34 cellular contexts compared by ENCODE assay signal in genomic region chr12:90423965-90424364, GRCh38.
"Had no signal": no experiment of that assay in that cellular context is flagged by ENCODE, and none has a peak within 500 bp of the region (broad histone marks: within the 10 kb centered on the region; RNA-seq: fewer than 3 reads in every experiment).

No MANE protein-coding gene starts in this region.

- H3K4me3 ChIP-seq: adrenal gland, ascending aorta, body of pancreas, breast epithelium, cardiac muscle cell had no signal

- H3K36me3 ChIP-seq: adrenal gland, ascending aorta, brain microvascular endothelial cell, cardiac muscle cell had no signal

- H3K4me1 ChIP-seq: adrenal gland, ascending aorta, body of pancreas, breast epithelium had no signal

- DNase-seq: activated effector memory CD4-positive, alpha-beta T cell treated with anti-CD3 and anti-CD28 coated beads, Interleukin-2, amount 50 U/mL, for 16 hours; activated effector memory CD4-positive, alpha-beta T cell treated with Interleukin-2 at 50 U/mL for 16 hours; activated gamma-delta T cell; activated gamma-delta T cell treated with Interleukin-2 at 50 U/mL for 16 hours; activated naive CD4-positive, alpha-beta T cell; activated naive CD4-positive, alpha-beta T cell treated with anti-CD3 and anti-CD28 coated beads for 36 hours; activated naive CD4-positive, alpha-beta T cell treated with anti-CD3 and anti-CD28 coated beads, Interleukin-2, amount 10 ng/mL, durations not matched to agents 7 days and 5 days; activated naive CD4-positive, alpha-beta T cell treated with anti-CD3 and anti-CD28 coated beads, Interleukin-2, amount 50 U/mL, for 16 hours; activated naive CD4-positive, alpha-beta T cell treated with Interleukin-2 at 50 U/mL for 16 hours; activated naive CD8-positive, alpha-beta T cell treated with anti-CD3 and anti-CD28 coated beads for 36 hours; activated naive CD8-positive, alpha-beta T cell treated with anti-CD3 and anti-CD28 coated beads, Interleukin-2, amount 10 ng/mL, durations not matched to agents 7 days and 5 days; activated naive CD8-positive, alpha-beta T cell treated with anti-CD3 and anti-CD28 coated beads, Interleukin-2, amount 50 U/mL, for 24 hours; activated T-cell treated with anti-CD3 and anti-CD28 coated beads, Interleukin-2, amount 50 U/mL, for 1 hour; activated T-cell treated with anti-CD3 and anti-CD28 coated beads, Interleukin-2, amount 50 U/mL, for 24 hours; activated T-cell treated with anti-CD3 and anti-CD28 coated beads, Interleukin-2, amount 50 U/mL, for 4 hours; activated T-cell treated with anti-CD3 and anti-CD28 coated beads, Interleukin-2, amount 50 U/mL, for 48 hours; activated T-cell treated with anti-CD3 and anti-CD28 coated beads, Interleukin-2, amount 50 U/mL, for 72 hours; adrenal gland; amniotic stem cell; amygdala; anterior cingulate cortex; aorta; body of pancreas; brain microvascular endothelial cell; caudate nucleus; central memory CD4-positive, alpha-beta T cell; cerebellar nuclear complex had no signal

- H3K27me3 ChIP-seq: adrenal gland, ascending aorta, body of pancreas, brain microvascular endothelial cell, breast epithelium, cardiac muscle cell had no signal

- ATAC-seq: activated naive CD4-positive, alpha-beta T cell treated with anti-CD3 and anti-CD28 coated beads, Interleukin-2, amount 50 U/mL, for 72 hours; activated naive CD8-positive, alpha-beta T cell treated with anti-CD3 and anti-CD28 coated beads, Interleukin-2, amount 50 U/mL, for 24 hours; activated T-cell treated with anti-CD3 and anti-CD28 coated beads, Interleukin-2, amount 50 U/mL, for 4 hours; activated T-cell treated with anti-CD3 and anti-CD28 coated beads, Interleukin-2, amount 50 U/mL, for 72 hours; activated T-helper 17 cell treated with anti-CD3 and anti-CD28 coated beads, Interleukin-2, amount 50 U/mL, for 72 hours; body of pancreas had no signal

- H3K9me3 ChIP-seq: adrenal gland, ascending aorta, body of pancreas, breast epithelium had no signal

- H3K27ac ChIP-seq: adrenal gland, ascending aorta, body of pancreas, brain microvascular endothelial cell, breast epithelium, cardiac muscle cell had no signal

- FAIRE-seq: astrocyte, bronchial epithelial cell had no signal
